ENCODE assay signal across 1 cellular context in the genomic region with DNA sequence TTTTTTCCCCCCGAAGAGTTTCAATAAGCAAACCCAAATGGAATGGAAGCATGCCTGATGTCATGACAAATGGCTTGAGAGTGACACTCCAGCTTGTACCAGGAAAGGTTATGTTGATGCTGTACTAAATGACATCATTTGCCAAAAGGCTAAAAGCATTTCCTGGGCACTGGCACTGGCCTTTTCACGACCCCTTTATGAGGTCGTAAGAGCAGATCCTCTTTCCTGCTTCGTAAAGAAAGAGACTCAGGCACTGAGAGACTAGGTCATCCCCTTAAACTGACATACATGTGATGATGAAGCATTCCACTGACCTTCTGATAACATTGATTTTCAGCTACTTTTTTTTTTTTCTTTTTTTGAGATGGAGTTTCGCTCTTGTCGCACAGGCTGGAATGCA.
TF ChIP-seq lines count a peak whose summit lies in the region.

No MANE protein-coding gene starts in this region.

TF ChIP-seq in HEK293, 187 proteins besides CTCF, POLR2A, EP300 and RAD21 (continued from another document):
- TF ChIP-seq, protein P1, sequence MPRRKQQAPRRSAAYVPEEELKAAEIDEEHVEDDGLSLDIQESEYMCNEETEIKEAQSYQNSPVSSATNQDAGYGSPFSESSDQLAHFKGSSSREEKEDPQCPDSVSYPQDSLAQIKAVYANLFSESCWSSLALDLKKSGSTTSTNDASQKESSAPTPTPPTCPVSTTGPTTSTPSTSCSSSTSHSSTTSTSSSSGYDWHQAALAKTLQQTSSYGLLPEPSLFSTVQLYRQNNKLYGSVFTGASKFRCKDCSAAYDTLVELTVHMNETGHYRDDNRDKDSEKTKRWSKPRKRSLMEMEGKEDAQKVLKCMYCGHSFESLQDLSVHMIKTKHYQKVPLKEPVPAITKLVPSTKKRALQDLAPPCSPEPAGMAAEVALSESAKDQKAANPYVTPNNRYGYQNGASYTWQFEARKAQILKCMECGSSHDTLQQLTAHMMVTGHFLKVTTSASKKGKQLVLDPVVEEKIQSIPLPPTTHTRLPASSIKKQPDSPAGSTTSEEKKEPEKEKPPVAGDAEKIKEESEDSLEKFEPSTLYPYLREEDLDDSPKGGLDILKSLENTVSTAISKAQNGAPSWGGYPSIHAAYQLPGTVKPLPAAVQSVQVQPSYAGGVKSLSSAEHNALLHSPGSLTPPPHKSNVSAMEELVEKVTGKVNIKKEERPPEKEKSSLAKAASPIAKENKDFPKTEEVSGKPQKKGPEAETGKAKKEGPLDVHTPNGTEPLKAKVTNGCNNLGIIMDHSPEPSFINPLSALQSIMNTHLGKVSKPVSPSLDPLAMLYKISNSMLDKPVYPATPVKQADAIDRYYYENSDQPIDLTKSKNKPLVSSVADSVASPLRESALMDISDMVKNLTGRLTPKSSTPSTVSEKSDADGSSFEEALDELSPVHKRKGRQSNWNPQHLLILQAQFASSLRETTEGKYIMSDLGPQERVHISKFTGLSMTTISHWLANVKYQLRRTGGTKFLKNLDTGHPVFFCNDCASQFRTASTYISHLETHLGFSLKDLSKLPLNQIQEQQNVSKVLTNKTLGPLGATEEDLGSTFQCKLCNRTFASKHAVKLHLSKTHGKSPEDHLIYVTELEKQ (tag by site-specific recombination; IDR thresholded peaks at IDR 0.05; ENCODE audit: borderline replicate concordance): peak; percentile 43; the same call in 1 of the 2 replicates
- TF ChIP-seq PRDM6 (tag by site-specific recombination; IDR thresholded peaks at IDR 0.05) (no peak), HOXC10 (CRISPR knock-in tag; IDR thresholded peaks at IDR 0.05) (no peak), PRDM10 (tag by site-specific recombination; IDR thresholded peaks at IDR 0.05) (peak; percentile 44), ZNF24 (tag by site-specific recombination; IDR thresholded peaks at IDR 0.05) (peak; percentile 52; the same call in 1 of the 2 replicates), ZFP37 (tag by site-specific recombination; IDR thresholded peaks at IDR 0.05) (0 out of 2 replicates have a peak, but pooled peaks have one; percentile 36), ZNF366 (tag by site-specific recombination; conservative IDR thresholded peaks at IDR 0.05) (peak; percentile 53), ZNF16 (tag by site-specific recombination; IDR thresholded peaks at IDR 0.05; ENCODE audit: low read depth) (no peak), ZNF707 (tag by site-specific recombination; IDR thresholded peaks at IDR 0.05) (no peak), ZNF629 (tag by site-specific recombination; IDR thresholded peaks at IDR 0.05) (peak; percentile 94), ZBTB21 (tag by site-specific recombination; IDR thresholded peaks at IDR 0.05) (peak; percentile 72)
- TF ChIP-seq, protein P2, sequence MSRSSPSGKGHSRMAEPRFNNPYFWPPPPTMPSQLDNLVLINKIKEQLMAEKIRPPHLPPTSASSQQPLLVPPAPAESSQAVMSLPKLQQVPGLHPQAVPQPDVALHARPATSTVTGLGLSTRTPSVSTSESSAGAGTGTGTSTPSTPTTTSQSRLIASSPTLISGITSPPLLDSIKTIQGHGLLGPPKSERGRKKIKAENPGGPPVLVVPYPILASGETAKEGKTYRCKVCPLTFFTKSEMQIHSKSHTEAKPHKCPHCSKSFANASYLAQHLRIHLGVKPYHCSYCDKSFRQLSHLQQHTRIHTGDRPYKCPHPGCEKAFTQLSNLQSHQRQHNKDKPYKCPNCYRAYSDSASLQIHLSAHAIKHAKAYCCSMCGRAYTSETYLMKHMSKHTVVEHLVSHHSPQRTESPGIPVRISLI (tag by site-specific recombination; IDR thresholded peaks at IDR 0.05): peak; percentile 45; the same call in 1 of the 2 replicates
- TF ChIP-seq, protein P3, sequence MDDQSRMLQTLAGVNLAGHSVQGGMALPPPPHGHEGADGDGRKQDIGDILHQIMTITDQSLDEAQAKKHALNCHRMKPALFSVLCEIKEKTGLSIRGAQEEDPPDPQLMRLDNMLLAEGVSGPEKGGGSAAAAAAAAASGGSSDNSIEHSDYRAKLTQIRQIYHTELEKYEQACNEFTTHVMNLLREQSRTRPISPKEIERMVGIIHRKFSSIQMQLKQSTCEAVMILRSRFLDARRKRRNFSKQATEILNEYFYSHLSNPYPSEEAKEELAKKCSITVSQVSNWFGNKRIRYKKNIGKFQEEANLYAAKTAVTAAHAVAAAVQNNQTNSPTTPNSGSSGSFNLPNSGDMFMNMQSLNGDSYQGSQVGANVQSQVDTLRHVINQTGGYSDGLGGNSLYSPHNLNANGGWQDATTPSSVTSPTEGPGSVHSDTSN (CRISPR knock-in tag; IDR thresholded peaks at IDR 0.05): no peak
- TF ChIP-seq, protein P4, sequence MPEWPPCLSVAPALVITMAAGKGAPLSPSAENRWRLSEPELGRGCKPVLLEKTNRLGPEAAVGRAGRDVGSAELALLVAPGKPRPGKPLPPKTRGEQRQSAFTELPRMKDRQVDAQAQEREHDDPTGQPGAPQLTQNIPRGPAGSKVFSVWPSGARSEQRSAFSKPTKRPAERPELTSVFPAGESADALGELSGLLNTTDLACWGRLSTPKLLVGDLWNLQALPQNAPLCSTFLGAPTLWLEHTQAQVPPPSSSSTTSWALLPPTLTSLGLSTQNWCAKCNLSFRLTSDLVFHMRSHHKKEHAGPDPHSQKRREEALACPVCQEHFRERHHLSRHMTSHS (tag by site-specific recombination; IDR thresholded peaks at IDR 0.05): no peak
